Comparison of ENCODE assay signal across 8 cellular contexts in the genomic region with DNA sequence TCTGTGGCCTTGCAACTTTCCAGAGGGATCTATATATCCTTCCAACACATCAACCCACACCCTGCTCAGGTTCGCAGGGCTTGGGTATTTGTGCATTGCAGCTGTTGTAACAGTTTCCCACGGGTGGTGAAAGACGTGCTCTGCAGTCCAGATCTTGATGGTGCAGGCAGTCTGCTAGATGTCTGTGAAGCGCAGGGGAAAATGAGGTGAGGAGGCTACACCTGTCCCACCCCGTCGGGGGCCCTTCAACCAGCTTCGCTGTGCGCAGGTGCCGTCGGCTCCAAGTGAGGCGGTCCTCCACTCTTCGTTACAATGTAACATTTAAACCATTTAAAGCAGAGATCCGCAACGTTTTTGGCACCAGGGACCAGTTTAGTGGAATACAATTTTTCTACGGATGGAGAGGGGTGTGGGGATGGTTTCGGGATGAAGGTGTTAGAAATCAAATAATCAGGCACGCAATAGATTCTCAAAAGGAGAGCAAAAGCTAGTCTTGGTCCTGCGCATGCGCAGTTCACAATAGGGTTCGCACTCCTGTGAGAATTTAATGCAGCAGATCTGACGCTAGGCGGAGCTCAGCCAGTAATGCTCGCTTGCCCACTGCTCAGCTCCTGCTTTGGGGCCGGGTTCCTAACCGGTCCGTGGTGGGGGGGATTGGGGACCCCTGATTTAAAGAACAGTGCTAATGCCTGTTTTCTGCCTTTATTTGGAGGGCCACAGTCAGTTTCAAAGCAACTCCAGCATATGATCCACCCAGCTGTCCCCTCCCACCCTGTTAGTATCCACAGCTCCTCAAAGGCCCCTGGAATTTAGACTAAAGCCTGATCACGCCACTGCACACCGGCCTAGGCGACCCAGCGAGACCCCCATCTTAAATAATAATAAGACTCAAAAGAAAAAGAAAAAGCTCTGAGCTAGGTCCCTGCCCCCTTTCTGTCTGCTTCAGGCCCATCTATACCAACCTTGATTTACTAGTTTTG.
DNase-seq lines count a peak whose midpoint lies in the region; ATAC-seq, FAIRE-seq and TF ChIP-seq lines count a peak whose summit lies in the region.

No MANE protein-coding gene starts in this region.

- H3K4me2 ChIP-seq in DOHH2 (ENCODE audit: low read length) (peak overlapping the region; percentile 67), GM23338 (peak overlapping the region; percentile 73), Karpas-422 (ENCODE audit: low read depth, low read length, poor library complexity, severe bottlenecking) (peak overlapping the region; percentile 56)

- H3K79me2 ChIP-seq in DOHH2 (ENCODE audit: control insufficient read depth, low read length) (no peaks in the 10 kb centered on the region), GM23338 (replicated peaks; ENCODE audit: insufficient read depth) (no peaks in the 10 kb centered on the region), Karpas-422 (ENCODE audit: low read length) (no peaks in the 10 kb centered on the region)

- H3K27me3 ChIP-seq in DOHH2 (ENCODE audit: control insufficient read depth, low read length) = peaks cover 35% of the 10 kb centered on the region
- peaks cover 44% of the 10 kb centered on the region for H3K27me3 ChIP-seq in GM23338 (ENCODE audit: insufficient read depth)
- H3K27me3 ChIP-seq in Karpas-422 (ENCODE audit: low read length) = no peaks in the 10 kb centered on the region

- H4K20me1 ChIP-seq in DOHH2 (ENCODE audit: control insufficient read depth, insufficient read depth, low read depth, low read length) (no peaks in the 10 kb centered on the region), GM23338 (replicated peaks; ENCODE audit: insufficient read depth) (no peaks in the 10 kb centered on the region), Karpas-422 (ENCODE audit: insufficient read depth, low read depth, low read length) (no peaks in the 10 kb centered on the region)

- H3K27ac ChIP-seq in DOHH2 (ENCODE audit: low read depth, low read length) (no peak overlapping the region), GM23338 (ENCODE audit: low read depth) (no peak overlapping the region), Karpas-422 (ENCODE audit: low read length) (no peak overlapping the region)

- H2AFZ ChIP-seq in GM23338 (peak overlapping the region; percentile 87), Karpas-422 (ENCODE audit: low read length) (peak overlapping the region; percentile 84)

- 0 out of 2 replicates have a peak overlapping the region, but pooled peaks have one; percentile 19 for H3K9ac ChIP-seq in Karpas-422 (ENCODE audit: low read length)

- H3K27ac Mint-ChIP-seq in GM23338 = no peak overlapping the region
- H3K27ac Mint-ChIP-seq in natural killer cell = peak overlapping the region; percentile 86 to 90
- peak overlapping the region; percentile 91 for H3K27ac Mint-ChIP-seq in stimulated activated naive B cell treated with anti-CD40 and anti-IgM and Interleukin-4, amounts not matched to agents 10 μg/mL and 1 μg/mL and 100 μg/mL, for 72 hours

- H3K36me3 ChIP-seq in DOHH2 (ENCODE audit: control insufficient read depth, low read length) (no peaks in the 10 kb centered on the region), GM23338 (ENCODE audit: insufficient read depth) (no peaks in the 10 kb centered on the region), Karpas-422 (ENCODE audit: insufficient read depth, low read length) (no peaks in the 10 kb centered on the region)

- FAIRE-seq in RCC 7860 (lab: Jason Lieb, UNC) = peak; percentile 67

- intact Hi-C loops in natural killer cell (cut with micrococcal nuclease) = loop anchor here (2.0 to 5.0 kb wide), 6 partner anchors 42 to 484 kb away; partner anchors contain the start of gene HMGCS1

- DNase-seq in GM23338 (ENCODE audit: low spot score) = peak; percentile 96
- DNase-seq in Karpas-422 = peak; percentile 94
- DNase-seq in RCC 7860 (ENCODE audit: low spot score) = peak; percentile 86
- peak; percentile 77 to 79 for DNase-seq in activated T-helper 1 cell treated with anti-CD3 and anti-CD28 coated beads, Interleukin-2, amount 50 U/mL, for 16 hours (ENCODE audit: low read depth in 1 of 2, low spot score in 1 of 2)
- peak; percentile 91 for DNase-seq in fibroblast of pulmonary artery (ENCODE audit: low read depth)
- peak; percentile 83 for DNase-seq in natural killer cell
- peak; percentile 81 for DNase-seq in stimulated activated naive B cell treated with anti-CD40 and anti-IgM and Interleukin-4, amounts not matched to agents 10 μg/mL and 1 μg/mL and 100 μg/mL, for 72 hours

- H3F3A ChIP-seq in DOHH2 (ENCODE audit: control insufficient read depth, insufficient read depth) = no peaks in the 10 kb centered on the region
- no peaks in the 10 kb centered on the region for H3F3A ChIP-seq in GM23338 (replicated peaks; ENCODE audit: low read depth)

- no peaks in the 10 kb centered on the region for H3K9me2 ChIP-seq in DOHH2 (replicated peaks; ENCODE audit: control insufficient read depth, low read length)
- no peaks in the 10 kb centered on the region for H3K9me2 ChIP-seq in GM23338 (ENCODE audit: insufficient read depth)
- no peaks in the 10 kb centered on the region for H3K9me2 ChIP-seq in Karpas-422 (replicated peaks; ENCODE audit: insufficient read depth, low read length)

- H3K9me3 Mint-ChIP-seq in GM23338 (no peaks in the 10 kb centered on the region; the same call in 2 of the 3 replicates), natural killer cell (no peaks in the 10 kb centered on the region)
- H3K9me3 Mint-ChIP-seq in stimulated activated naive B cell treated with anti-CD40 and anti-IgM and Interleukin-4, amounts not matched to agents 10 μg/mL and 1 μg/mL and 100 μg/mL, for 72 hours = no peaks in the 10 kb centered on the region

- H3K9me3 ChIP-seq in DOHH2 (ENCODE audit: control insufficient read depth, insufficient read depth, low read length) (no peaks in the 10 kb centered on the region), Karpas-422 (ENCODE audit: low read length) (no peaks in the 10 kb centered on the region)

- peak overlapping the region; percentile 65 for H3K4me3 ChIP-seq in DOHH2 (ENCODE audit: low read length)
- H3K4me3 ChIP-seq in GM23338 = peak overlapping the region; percentile 52
- H3K4me3 ChIP-seq in Karpas-422 (ENCODE audit: low read length) = peak overlapping the region; percentile 46; the same call in 1 of the 2 replicates
- H3K4me3 ChIP-seq in fibroblast of pulmonary artery (replicated peaks; ENCODE audit: low read depth, low read length) = peak overlapping the region; percentile 60

- H3K36me3 Mint-ChIP-seq in GM23338 (ENCODE audit: low read depth) (no peaks in the 10 kb centered on the region), natural killer cell (no peaks in the 10 kb centered on the region)
- no peaks in the 10 kb centered on the region for H3K36me3 Mint-ChIP-seq in stimulated activated naive B cell treated with anti-CD40 and anti-IgM and Interleukin-4, amounts not matched to agents 10 μg/mL and 1 μg/mL and 100 μg/mL, for 72 hours

- H3K4me1 Mint-ChIP-seq in GM23338 (peaks cover 3% of the 10 kb centered on the region; the same call in 2 of the 3 replicates), natural killer cell (peaks cover 8 to 14% of the 10 kb centered on the region in 2 donors)
- H3K4me1 Mint-ChIP-seq in stimulated activated naive B cell treated with anti-CD40 and anti-IgM and Interleukin-4, amounts not matched to agents 10 μg/mL and 1 μg/mL and 100 μg/mL, for 72 hours = peaks cover 7 to 18% of the 10 kb centered on the region in 2 donors

- H3K4me1 ChIP-seq in DOHH2 (ENCODE audit: control insufficient read depth, low read length) = peaks cover 12% of the 10 kb centered on the region
- no peaks in the 10 kb centered on the region for H3K4me1 ChIP-seq in GM23338 (ENCODE audit: insufficient read depth)
- H3K4me1 ChIP-seq in Karpas-422 (ENCODE audit: low read length) = peaks cover 19% of the 10 kb centered on the region

- TF ChIP-seq CTCF in DOHH2 (IDR thresholded peaks at IDR 0.05; ENCODE audit: low read depth, low read length, poor library complexity, severe bottlenecking) (peak; percentile 84), GM23338 (conservative IDR thresholded peaks at IDR 0.05; ENCODE audit: low read depth in 2 of 2) (peak; percentile 65 to 84), fibroblast of pulmonary artery (IDR thresholded peaks at IDR 0.05; ENCODE audit: low read length, missing control alignments) (peak; percentile 85), natural killer cell (IDR thresholded peaks at IDR 0.05) (peak; percentile 81)

- peak; percentile 96 for ATAC-seq in GM23338
- ATAC-seq in natural killer cell = peak; percentile 84 to 95 (median 93)
- ATAC-seq in stimulated activated naive B cell treated with anti-CD40 and anti-IgM and Interleukin-4, amounts not matched to agents 10 μg/mL and 1 μg/mL and 100 μg/mL, for 72 hours (replicated peaks) = peak; percentile 88 to 90

- H3K27me3 Mint-ChIP-seq in GM23338 (ENCODE audit: insufficient read depth, low read depth, poor library complexity) = peaks cover 32% of the 10 kb centered on the region
- peaks cover 15 to 26% of the 10 kb centered on the region in 2 donors for H3K27me3 Mint-ChIP-seq in natural killer cell (ENCODE audit: low read depth in 2 of 2)
- peaks cover 9 to 17% of the 10 kb centered on the region in 2 donors for H3K27me3 Mint-ChIP-seq in stimulated activated naive B cell treated with anti-CD40 and anti-IgM and Interleukin-4, amounts not matched to agents 10 μg/mL and 1 μg/mL and 100 μg/mL, for 72 hours

- peak overlapping the region; percentile 84 for H3K4me3 Mint-ChIP-seq in GM23338
- H3K4me3 Mint-ChIP-seq in natural killer cell = peak overlapping the region; percentile 96
- peak overlapping the region; percentile 80 to 91 for H3K4me3 Mint-ChIP-seq in stimulated activated naive B cell treated with anti-CD40 and anti-IgM and Interleukin-4, amounts not matched to agents 10 μg/mL and 1 μg/mL and 100 μg/mL, for 72 hours

TF ChIP-seq in GM23338, 12 proteins besides CTCF, POLR2A, EP300 and RAD21 (continues in another document):
- no peak for TF ChIP-seq CREB1 (CRISPR knock-in tag; IDR thresholded peaks at IDR 0.05; ENCODE audit: low read depth)
